Comparison of ENCODE assay signal across 22 cellular contexts in the genomic region with DNA sequence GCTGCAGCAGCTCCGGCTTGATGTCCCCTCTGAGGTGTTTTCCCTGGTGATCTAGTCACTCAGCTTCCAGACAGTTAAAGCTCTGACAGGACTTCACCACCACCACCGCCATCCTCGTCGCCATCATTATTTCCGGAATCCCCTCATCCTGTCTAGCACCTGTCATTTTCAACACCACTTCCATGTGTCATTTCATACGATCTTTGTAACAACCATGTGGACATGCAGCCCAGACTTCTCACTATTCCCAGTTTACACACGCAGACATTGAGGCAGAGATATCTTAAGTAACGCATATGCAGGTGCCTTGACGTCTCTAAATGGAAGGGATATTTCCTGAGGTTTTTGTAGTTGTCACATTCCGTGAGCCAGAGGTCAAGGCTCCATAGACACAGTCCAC.
"Had no signal": no experiment of that assay in that cellular context is flagged by ENCODE, and none has a peak within 500 bp of the region (broad histone marks: within the 10 kb centered on the region; RNA-seq: fewer than 3 reads in every experiment).

No MANE protein-coding gene starts in this region.

- H3K9me3 ChIP-seq: SJSA1 had no signal

- ATAC-seq: K562 had no signal

- H3K27ac ChIP-seq: HL-60, KMS-11, SJSA1, SK-N-MC had no signal

- DNase-seq: Kasumi-1, MM.1S, NCI-H1105, NCI-H1436 treated with DMSO at 0.1 percent for 48 hours, NCI-H1694, NCI-H187 treated with DMSO at 0.1 percent for 48 hours, NCI-H2029 treated with DMSO at 0.1 percent for 48 hours, NCI-H2107, NCI-H2171, NCI-H226, NCI-H446, NCI-H510A, NCI-H524 treated with DMSO at 0.1 percent for 48 hours, Right ventricle myocardium superior, RPMI8226, SIG-M5 had no signal

- H3K4me2 ChIP-seq: KMS-11 had no signal

- FAIRE-seq: K562, RCC 7860 had no signal

- H3K4me1 ChIP-seq: SJSA1 had no signal

- H3K4me3 ChIP-seq: K562, SJSA1, SK-N-MC had no signal

- H3K9ac ChIP-seq: KMS-11 had no signal

- H3K27me3 ChIP-seq: SJSA1 had no signal

- H3K36me3 ChIP-seq: SJSA1 had no signal
